In genomic region chr17:42001729-42002128, GRCh38 we compare ENCODE assay signal across 19 cellular contexts.
"Had no signal": no experiment of that assay in that cellular context is flagged by ENCODE, and none has a peak within 500 bp of the region (broad histone marks: within the 10 kb centered on the region; RNA-seq: fewer than 3 reads in every experiment).

No MANE protein-coding gene starts in this region.

- H3K27me3 Mint-ChIP-seq: activated B cell treated with CpG ODN at 0.5 μM for 24 hours; activated CD4-positive, alpha-beta T cell treated with anti-CD3 and anti-CD28 coated beads, Interleukin-2, amount 10 ng/mL, durations not matched to agents 24 days and 14 days; activated naive CD8-positive, alpha-beta T cell treated with anti-CD3 and anti-CD28 coated beads for 36 hours; brain; central memory CD8-positive, alpha-beta T cell; memory B cell; naive thymus-derived CD4-positive, alpha-beta T cell had no signal

- DNase-seq: activated B cell treated with CpG ODN at 0.5 μM for 24 hours; activated CD4-positive, alpha-beta T cell treated with anti-CD3 and anti-CD28 coated beads, Interleukin-2, amount 10 ng/mL, durations not matched to agents 24 days and 14 days; activated CD8-positive, alpha-beta memory T cell treated with anti-CD3 and anti-CD28 coated beads for 24 hours; activated naive CD8-positive, alpha-beta T cell treated with anti-CD3 and anti-CD28 coated beads for 36 hours; amygdala; effector memory CD4-positive, alpha-beta T cell; foreskin fibroblast; hypothalamus; left ventricle myocardium superior; mucosa of descending colon; naive thymus-derived CD4-positive, alpha-beta T cell; stimulated activated CD4-positive, alpha-beta T cell treated with anti-CD3 and anti-CD28 coated beads, Interleukin-12 subunit alpha, Interleukin-12 subunit beta, amount 100 ng/mL, for 4 hours; stimulated activated CD4-positive, alpha-beta T cell treated with anti-CD3 and anti-CD28 coated beads, Interleukin-2, amount 100 ng/mL, for 24 hours; trophoblast cell had no signal

- H3K27ac Mint-ChIP-seq: activated B cell treated with CpG ODN at 0.5 μM for 24 hours; activated T-helper 1 cell treated with anti-CD3 and anti-CD28 coated beads, Interleukin-12 subunit alpha, Interleukin-12 subunit beta, Interleukin-2, Interleukin-4 antibody, amounts not matched to agents 30 ng/mL and 10 ng/mL and 1 ng/mL, durations not matched to agents 14 hours and 24 hours and 36 hours; memory B cell; T-helper 2 cell treated with Interferon-gamma antibody and Interleukin-4, amounts not matched to agents 5 μg/mL and 100 μg/mL, for 36 hours had no signal

- H3K4me3 Mint-ChIP-seq: activated B cell treated with CpG ODN at 0.5 μM for 24 hours; activated CD4-positive, alpha-beta T cell treated with anti-CD3 and anti-CD28 coated beads, Interleukin-2, amount 10 ng/mL, durations not matched to agents 24 days and 14 days; activated naive CD8-positive, alpha-beta T cell treated with anti-CD3 and anti-CD28 coated beads for 36 hours; activated T-helper 1 cell treated with anti-CD3 and anti-CD28 coated beads, Interleukin-12 subunit alpha, Interleukin-12 subunit beta, Interleukin-2, Interleukin-4 antibody, amounts not matched to agents 30 ng/mL and 10 ng/mL and 1 ng/mL, durations not matched to agents 14 hours and 24 hours and 36 hours; brain; central memory CD8-positive, alpha-beta T cell; memory B cell; naive thymus-derived CD4-positive, alpha-beta T cell; T-helper 2 cell treated with Interferon-gamma antibody and Interleukin-4, amounts not matched to agents 5 μg/mL and 100 μg/mL, for 36 hours had no signal

- H3K4me3 ChIP-seq: mucosa of descending colon had no signal

- ATAC-seq: naive thymus-derived CD4-positive, alpha-beta T cell had no signal

- H3K9me3 ChIP-seq: mucosa of descending colon had no signal

- H3K9me3 Mint-ChIP-seq: activated B cell treated with CpG ODN at 0.5 μM for 24 hours; activated CD4-positive, alpha-beta T cell treated with anti-CD3 and anti-CD28 coated beads, Interleukin-2, amount 10 ng/mL, durations not matched to agents 24 days and 14 days; activated naive CD8-positive, alpha-beta T cell treated with anti-CD3 and anti-CD28 coated beads for 36 hours; activated T-helper 1 cell treated with anti-CD3 and anti-CD28 coated beads, Interleukin-12 subunit alpha, Interleukin-12 subunit beta, Interleukin-2, Interleukin-4 antibody, amounts not matched to agents 30 ng/mL and 10 ng/mL and 1 ng/mL, durations not matched to agents 14 hours and 24 hours and 36 hours; brain; central memory CD8-positive, alpha-beta T cell; memory B cell; naive thymus-derived CD4-positive, alpha-beta T cell; T-helper 2 cell treated with Interferon-gamma antibody and Interleukin-4, amounts not matched to agents 5 μg/mL and 100 μg/mL, for 36 hours had no signal
